In genomic region chr2:60513996-60514395, GRCh38 we compare ENCODE assay signal across 19 cellular contexts. TPM values are rescaled to one million over a fixed set of nuclear protein-coding genes. Genes with fewer than 3 reads are reported as not detected.
DNase-seq lines count a peak whose midpoint lies in the region; ATAC-seq and TF ChIP-seq lines count a peak whose summit lies in the region.
"Had no signal": no experiment of that assay in that cellular context is flagged by ENCODE, and none has a peak within 500 bp of the region (broad histone marks: within the 10 kb centered on the region; RNA-seq: fewer than 3 reads in every experiment).

No MANE protein-coding gene starts in this region.

- no peaks in the 10 kb centered on the region for H3K9me3 ChIP-seq in DOHH2 (ENCODE audit: control insufficient read depth, insufficient read depth, low read length)
- H3K9me3 ChIP-seq: A549 had no signal

- CTCF ChIA-PET in WTC11 (lab: Charles Lee): no interaction called here
- CTCF ChIA-PET in activated CD4-positive, alpha-beta T cell treated with anti-CD3 and anti-CD28 coated beads, Interleukin-2, amount 10 ng/mL, durations not matched to agents 7 days and 5 days (lab: Charles Lee): interaction anchor here (1.6 kb wide), 1 partner anchor 10 kb away, joined by 3 read pairs; no protein-coding TSS in a partner anchor

- H3K27ac ChIP-seq in DOHH2 (ENCODE audit: low read depth, low read length): 0 out of 2 replicates have a peak overlapping the region, but pooled peaks have one; percentile 9
- H3K27ac ChIP-seq: A549, SK-N-MC had no signal

- no peaks in the 10 kb centered on the region for H3K27me3 Mint-ChIP-seq in WTC11 (ENCODE audit: low read depth)
- H3K27me3 Mint-ChIP-seq in stimulated activated memory B cell treated with anti-CD40 and anti-IgM and Interleukin-4, amounts not matched to agents 10 μg/mL and 1 μg/mL and 100 μg/mL, for 72 hours: no peaks in the 10 kb centered on the region
- peaks cover 17% of the 10 kb centered on the region for H3K27me3 Mint-ChIP-seq in activated CD4-positive, alpha-beta T cell treated with anti-CD3 and anti-CD28 coated beads, Interleukin-2, amount 10 ng/mL, durations not matched to agents 7 days and 5 days

- H3K9me2 ChIP-seq in DOHH2 (replicated peaks; ENCODE audit: control insufficient read depth, low read length): no peaks in the 10 kb centered on the region

- ATAC-seq in WTC11 (no peak), left colon (peak; percentile 33), SK-N-SH treated with all-trans-retinoic acid at 6 μM for 48 hours (no peak), HG03521 (IDR thresholded peaks at IDR 0.05; ENCODE audit: unreplicated experiment) (no peak)
- ATAC-seq in stimulated activated memory B cell treated with anti-CD40 and anti-IgM and Interleukin-4, amounts not matched to agents 10 μg/mL and 1 μg/mL and 100 μg/mL, for 72 hours: no peak
- ATAC-seq: A549 had no signal

- H3K36me3 ChIP-seq in DOHH2 (ENCODE audit: control insufficient read depth, low read length): peaks cover 97% of the 10 kb centered on the region

- H3K27ac Mint-ChIP-seq in WTC11: 0 out of 2 replicates have a peak overlapping the region, but pooled peaks have one; percentile 27
- H3K27ac Mint-ChIP-seq in stimulated activated memory B cell treated with anti-CD40 and anti-IgM and Interleukin-4, amounts not matched to agents 10 μg/mL and 1 μg/mL and 100 μg/mL, for 72 hours: peak overlapping the region; percentile 88
- no peak overlapping the region for H3K27ac Mint-ChIP-seq in activated CD4-positive, alpha-beta T cell treated with anti-CD3 and anti-CD28 coated beads, Interleukin-2, amount 10 ng/mL, durations not matched to agents 7 days and 5 days
- H3K27ac Mint-ChIP-seq: CD8-positive, alpha-beta memory T cell had no signal

- intact Hi-C loops in left colon (cut with DNase I, micrococcal nuclease): no loop called here

- peaks cover 99% of the 10 kb centered on the region for H3K4me1 ChIP-seq in DOHH2 (ENCODE audit: control insufficient read depth, low read length)
- H3K4me1 ChIP-seq: A549 had no signal

- no peak overlapping the region for H3K4me3 ChIP-seq in DOHH2 (ENCODE audit: low read length)
- H3K4me3 ChIP-seq: A549, SK-N-MC had no signal

- DNase-seq in WTC11 (ENCODE audit: low spot score) (no peak), left colon (no peak), NCI-H69 (lab: John Stamatoyannopoulos, UW) (no peak)
- DNase-seq in activated CD4-positive, alpha-beta T cell treated with anti-CD3 and anti-CD28 coated beads, Interleukin-2, amount 10 ng/mL, durations not matched to agents 7 days and 5 days: no peak
- DNase-seq: C1 segment of cervical spinal cord; CD8-positive, alpha-beta memory T cell; DMS53; H7; NCI-H1105; NCI-H1694 treated with DMSO at 0.1 percent for 48 hours; NCI-H748 treated with DMSO at 0.1 percent for 48 hours; OCI-M1; SHP77 had no signal

- H4K20me1 ChIP-seq in DOHH2 (ENCODE audit: control insufficient read depth, insufficient read depth, low read depth, low read length): peaks cover 76% of the 10 kb centered on the region

- H3K4me2 ChIP-seq in DOHH2 (ENCODE audit: low read length): peak overlapping the region; percentile 23
- H3K4me2 ChIP-seq: A549 had no signal

- POLR2A ChIA-PET in WTC11 (lab: Charles Lee): interaction anchor here (0.6 kb wide), 1 partner anchor 24 kb away, joined by 3 read pairs; no protein-coding TSS in a partner anchor
- POLR2A ChIA-PET in activated CD4-positive, alpha-beta T cell treated with anti-CD3 and anti-CD28 coated beads, Interleukin-2, amount 10 ng/mL, durations not matched to agents 7 days and 5 days (lab: Charles Lee): no interaction called here

- no peak overlapping the region for H3K4me3 Mint-ChIP-seq in WTC11
- no peak overlapping the region for H3K4me3 Mint-ChIP-seq in stimulated activated memory B cell treated with anti-CD40 and anti-IgM and Interleukin-4, amounts not matched to agents 10 μg/mL and 1 μg/mL and 100 μg/mL, for 72 hours
- no peak overlapping the region for H3K4me3 Mint-ChIP-seq in activated CD4-positive, alpha-beta T cell treated with anti-CD3 and anti-CD28 coated beads, Interleukin-2, amount 10 ng/mL, durations not matched to agents 7 days and 5 days
- H3K4me3 Mint-ChIP-seq: CD8-positive, alpha-beta memory T cell had no signal

- H3F3A ChIP-seq in DOHH2 (ENCODE audit: control insufficient read depth, insufficient read depth): peaks cover 10% of the 10 kb centered on the region

- H3K27me3 ChIP-seq in DOHH2 (ENCODE audit: control insufficient read depth, low read length): no peaks in the 10 kb centered on the region

- H3K4me1 Mint-ChIP-seq in WTC11: peaks cover 93% of the 10 kb centered on the region
- H3K4me1 Mint-ChIP-seq in stimulated activated memory B cell treated with anti-CD40 and anti-IgM and Interleukin-4, amounts not matched to agents 10 μg/mL and 1 μg/mL and 100 μg/mL, for 72 hours: peaks cover 95% of the 10 kb centered on the region
- no peaks in the 10 kb centered on the region for H3K4me1 Mint-ChIP-seq in activated CD4-positive, alpha-beta T cell treated with anti-CD3 and anti-CD28 coated beads, Interleukin-2, amount 10 ng/mL, durations not matched to agents 7 days and 5 days
- H3K4me1 Mint-ChIP-seq: CD8-positive, alpha-beta memory T cell had no signal

- TF ChIP-seq CTCF in DOHH2 (IDR thresholded peaks at IDR 0.05; ENCODE audit: low read depth, low read length, poor library complexity, severe bottlenecking) (no peak), WTC11 (IDR thresholded peaks at IDR 0.05) (no peak)

- H3K9me3 Mint-ChIP-seq in WTC11: no peaks in the 10 kb centered on the region
- H3K9me3 Mint-ChIP-seq in stimulated activated memory B cell treated with anti-CD40 and anti-IgM and Interleukin-4, amounts not matched to agents 10 μg/mL and 1 μg/mL and 100 μg/mL, for 72 hours: no peaks in the 10 kb centered on the region
- H3K9me3 Mint-ChIP-seq in activated CD4-positive, alpha-beta T cell treated with anti-CD3 and anti-CD28 coated beads, Interleukin-2, amount 10 ng/mL, durations not matched to agents 7 days and 5 days: no peaks in the 10 kb centered on the region

- H3K79me2 ChIP-seq in DOHH2 (ENCODE audit: control insufficient read depth, low read length): peaks cover 100% of the 10 kb centered on the region

- peaks cover 12% of the 10 kb centered on the region for H3K36me3 Mint-ChIP-seq in WTC11
- peaks cover 63% of the 10 kb centered on the region for H3K36me3 Mint-ChIP-seq in stimulated activated memory B cell treated with anti-CD40 and anti-IgM and Interleukin-4, amounts not matched to agents 10 μg/mL and 1 μg/mL and 100 μg/mL, for 72 hours
- H3K36me3 Mint-ChIP-seq in activated CD4-positive, alpha-beta T cell treated with anti-CD3 and anti-CD28 coated beads, Interleukin-2, amount 10 ng/mL, durations not matched to agents 7 days and 5 days (ENCODE audit: low read depth): no peaks in the 10 kb centered on the region
- H3K36me3 Mint-ChIP-seq: CD8-positive, alpha-beta memory T cell had no signal

TF ChIP-seq in WTC11, 78 proteins besides CTCF, POLR2A, EP300 and RAD21 (continues in another document):
- no peak for TF ChIP-seq RORB (CRISPR knock-in tag; IDR thresholded peaks at IDR 0.05)

TF ChIP-seq in SK-N-SH treated with all-trans-retinoic acid at 6 μM for 48 hours, 23 proteins besides CTCF, POLR2A, EP300 and RAD21:
- TF ChIP-seq TCF4 (CRISPR knock-in tag; IDR thresholded peaks at IDR 0.05; ENCODE audit: borderline replicate concordance): no peak
- TF ChIP-seq CSRNP3 (CRISPR knock-in tag; IDR thresholded peaks at IDR 0.05): no peak
- no peak for TF ChIP-seq CSDC2 (CRISPR knock-in tag; IDR thresholded peaks at IDR 0.05)
- TF ChIP-seq ZFP3 (CRISPR knock-in tag; IDR thresholded peaks at IDR 0.05): no peak
- no peak for TF ChIP-seq BACH2 (CRISPR knock-in tag; IDR thresholded peaks at IDR 0.05; ENCODE audit: borderline replicate concordance)
- no peak for TF ChIP-seq OSR1 (CRISPR knock-in tag; IDR thresholded peaks at IDR 0.05)
- no peak for TF ChIP-seq GLIS3 (CRISPR knock-in tag; IDR thresholded peaks at IDR 0.05)
- TF ChIP-seq TOX (CRISPR knock-in tag; IDR thresholded peaks at IDR 0.05; ENCODE audit: borderline replicate concordance): no peak

RNA-seq across cellular contexts. Expression of gene BCL11A, which starts 39.5 kb away (rescaled TPM):
- total RNA-seq in WTC11 (2021) (45.0 to 53.2 TPM (median 46.8 TPM) in 3 replicates), left colon (10 to 100 TPM; 28.9 to 29.0 TPM)
- total RNA-seq in activated CD4-positive, alpha-beta T cell treated with anti-CD3 and anti-CD28 coated beads, Interleukin-2, amount 10 ng/mL, durations not matched to agents 7 days and 5 days: under 1 TPM; 0.04 to 0.30 TPM

Comparison
In these comparisons a context has a peak if more than half of its experiments do, and no peak if none do; other contexts are left out.
1. RNA of gene BCL11A, which starts 39.5 kb away (total RNA-seq): 45.0 to 53.2 TPM in WTC11 and 28.9 to 29.0 TPM in left colon; 0.04 to 0.30 TPM in activated CD4-positive, alpha-beta T cell treated with anti-CD3 and anti-CD28 coated beads, Interleukin-2, amount 10 ng/mL, durations not matched to agents 7 days and 5 days; every median in the first group is over 10 times any median in the second.